ENCODE assay signal across 17 cellular contexts in genomic region chr3:73568371-73568862, GRCh38. TPM values are rescaled to one million over a fixed set of nuclear protein-coding genes. Genes with fewer than 3 reads are reported as not detected.
DNase-seq lines count a peak whose midpoint lies in the region; ATAC-seq and TF ChIP-seq lines count a peak whose summit lies in the region.
"Had no signal": no experiment of that assay in that cellular context is flagged by ENCODE, and none has a peak within 500 bp of the region (broad histone marks: within the 10 kb centered on the region; RNA-seq: fewer than 3 reads in every experiment).

No MANE protein-coding gene starts in this region.

- TF ChIP-seq POLR2A in gastroesophageal sphincter (IDR thresholded peaks at IDR 0.05) (no peak), gastrocnemius medialis (IDR thresholded peaks at IDR 0.05) (no peak)

- intact Hi-C loops in right cardiac atrium (cut with DNase I) (no loop called here), gastrocnemius medialis (cut with DNase I; ENCODE audit: low total_unique reads) (no loop called here)

- H3K27me3 ChIP-seq in gastroesophageal sphincter (no peaks in the 10 kb centered on the region), right cardiac atrium (ENCODE audit: control insufficient read depth, insufficient read depth) (no peaks in the 10 kb centered on the region), gastrocnemius medialis (no peaks in the 10 kb centered on the region)
- H3K27me3 ChIP-seq: BE2C had no signal

- H3K9me3 ChIP-seq in gastroesophageal sphincter (no peaks in the 10 kb centered on the region), right cardiac atrium (ENCODE audit: control insufficient read depth, low read length) (no peaks in the 10 kb centered on the region), gastrocnemius medialis (no peaks in the 10 kb centered on the region)
- H3K9me3 ChIP-seq: BE2C had no signal

- TF ChIP-seq CTCF in GM12865 (IDR thresholded peaks at IDR 0.05; ENCODE audit: insufficient read depth, low read depth, low read length, missing control alignments) (no peak), gastroesophageal sphincter (IDR thresholded peaks at IDR 0.05) (no peak), gastrocnemius medialis (IDR thresholded peaks at IDR 0.05 in 4 of 5, conservative IDR thresholded peaks at IDR 0.05 in 1 of 5) (no peak), GM13977 (IDR thresholded peaks at IDR 0.05; ENCODE audit: extremely low read depth, insufficient read depth, missing control alignments) (no peak)

- 25 to 60% methylated on average over 1 to 4 of the region's 5 CpGs for WGBS in gastroesophageal sphincter (ENCODE audit: low coverage in 1 of 2), 2 donors
- WGBS in right cardiac atrium: 70% methylated on average over 5 of the region's 5 CpGs

- H3K4me1 ChIP-seq in gastroesophageal sphincter (peaks cover 5 to 91% (median 19%) of the 10 kb centered on the region in 3 donors), right cardiac atrium (ENCODE audit: control insufficient read depth, insufficient read depth, low read length) (peaks cover 5% of the 10 kb centered on the region), gastrocnemius medialis (peaks cover 58 to 59% of the 10 kb centered on the region in 2 donors)

- ATAC-seq in gastroesophageal sphincter: no peak
- peak; percentile 37 to 42 for ATAC-seq in right cardiac atrium
- peak; percentile 26 to 62 for ATAC-seq in gastrocnemius medialis
- ATAC-seq in left lobe of liver: no peak

- no peaks in the 10 kb centered on the region for H3K36me3 ChIP-seq in gastroesophageal sphincter
- no peaks in the 10 kb centered on the region for H3K36me3 ChIP-seq in gastrocnemius medialis
- H3K36me3 ChIP-seq: BE2C had no signal

- no peak overlapping the region for H3K4me3 ChIP-seq in GM12865 (ENCODE audit: low read depth, low read length)
- H3K4me3 ChIP-seq in gastroesophageal sphincter: no peak overlapping the region
- H3K4me3 ChIP-seq in right cardiac atrium (ENCODE audit: low read length): no peak overlapping the region
- H3K4me3 ChIP-seq in gastrocnemius medialis: peak overlapping the region in 1 of 4 donors; percentile 18

- DNase-seq in GM12865 (ENCODE audit: low read depth): peak; percentile 19
- DNase-seq in right cardiac atrium: no peak
- peak; percentile 40 to 44 for DNase-seq in gastrocnemius medialis
- no peak for DNase-seq in GM13977 (ENCODE audit: low spot score)
- no peak for DNase-seq in LoVo (ENCODE audit: low spot score)
- no peak for DNase-seq in retina
- DNase-seq in left lobe of liver (ENCODE audit: low spot score): no peak
- DNase-seq: BE2C, EL, GF-D8, IMR-90, NCI-H1694, NCI-H2081 treated with DMSO at 0.1 percent for 48 hours, NCI-H2171 treated with DMSO at 0.1 percent for 48 hours, NCI-H526, OCI-M1 had no signal

- in situ Hi-C loops in gastrocnemius medialis (cut with MboI; ENCODE audit: low sequenced_read_pairs in 4 of 4): no loop called here
- in situ Hi-C loops in GM13977 (cut with MboI; ENCODE audit: low pct_unique_long_range_greater_than_20kb, low sequenced_read_pairs, unreplicated experiment): no loop called here

- H3K27ac ChIP-seq in gastroesophageal sphincter (peak overlapping the region; percentile 9 to 63 (median 51)), right cardiac atrium (ENCODE audit: low read length) (no peak overlapping the region), gastrocnemius medialis (peak overlapping the region; percentile 31 to 73 (median 64))

- TF ChIP-seq EP300 in gastroesophageal sphincter (IDR thresholded peaks at IDR 0.05): no peak

RNA-seq across cellular contexts. Expression of gene PDZRN3, which starts 56.3 kb away (rescaled TPM):
- 100 to 1,000 TPM; 227 to 305 (median 265) TPM for total RNA-seq in gastroesophageal sphincter
- total RNA-seq in right cardiac atrium: 10 to 100 TPM; 49.8 to 96.5 (median 71.0) TPM
- polyA plus RNA-seq in right cardiac atrium: 53.6 TPM
- 10 to 100 TPM in 3 of 4 donors, 1 to 10 TPM in 1; 9.1 to 30.3 (median 24.7) TPM for total RNA-seq in gastrocnemius medialis
- 1.3 TPM for total RNA-seq in left lobe of liver

Comparison
In these comparisons a context has a peak if more than half of its experiments do, and no peak if none do; other contexts are left out.
1. DNase-seq: peak in GM12865 (single experiment) and gastrocnemius medialis (2 of 2); none in right cardiac atrium (0 of 3), GM13977 (single experiment), LoVo (single experiment), retina (single experiment) and left lobe of liver (single experiment).
2. ATAC-seq: peak in right cardiac atrium (2 of 2) and gastrocnemius medialis (2 of 2); none in gastroesophageal sphincter (single experiment) and left lobe of liver (single experiment).